9 cellular contexts compared by ENCODE assay signal in genomic region chr3:188432826-188433525, GRCh38.
A peak's percentile ranks its signal among the peaks of the same experiment; 100 is the strongest.
DNase-seq lines count a peak whose midpoint lies in the region; ATAC-seq and TF ChIP-seq lines count a peak whose summit lies in the region.
"Had no signal": no experiment of that assay in that cellular context is flagged by ENCODE, and none has a peak within 500 bp of the region (broad histone marks: within the 10 kb centered on the region; RNA-seq: fewer than 3 reads in every experiment).

No MANE protein-coding gene starts in this region.

- no peaks in the 10 kb centered on the region for H3K9me3 Mint-ChIP-seq in GM23338

- no peaks in the 10 kb centered on the region for H3K9me3 ChIP-seq in fibroblast of lung (ENCODE audit: control insufficient read depth, insufficient read depth, low read depth, low read length)

- H3K9me2 ChIP-seq in GM23338 (ENCODE audit: insufficient read depth) = no peaks in the 10 kb centered on the region

- no peak for ATAC-seq in GM23338
- ATAC-seq in HG03025 (IDR thresholded peaks at IDR 0.05; ENCODE audit: low FRiP score, unreplicated experiment) = no peak
- ATAC-seq in GM18858 (IDR thresholded peaks at IDR 0.05; ENCODE audit: unreplicated experiment) = no peak

- TF ChIP-seq CTCF in GM23338 (conservative IDR thresholded peaks at IDR 0.05; ENCODE audit: low read depth in 2 of 2) (no peak), fibroblast of lung (conservative IDR thresholded peaks at IDR 0.05 in 1 of 2, IDR thresholded peaks at IDR 0.05 in 1 of 2; ENCODE audit: low read depth in 1 of 2, low read length in 2 of 2) (no peak), retinal pigment epithelial cell (conservative IDR thresholded peaks at IDR 0.05; ENCODE audit: low read depth, low read length) (no peak)

- H3F3A ChIP-seq in GM23338 (replicated peaks; ENCODE audit: low read depth) = no peaks in the 10 kb centered on the region

- H3K4me2 ChIP-seq in GM23338 = no peak overlapping the region
- peak overlapping the region; percentile 18 for H3K4me2 ChIP-seq in fibroblast of lung (ENCODE audit: extremely low read depth, insufficient read depth, low read length)

- peak overlapping the region; percentile 12; the same call in 1 of the 2 replicates for H3K27ac Mint-ChIP-seq in GM23338
- H3K27ac Mint-ChIP-seq: progenitor cell of endocrine pancreas had no signal

- DNase-seq in GM23338 (ENCODE audit: low spot score) (no peak), SIG-M5 treated with dmso at 0.1 percent for 504 hours (lab: John Stamatoyannopoulos, UW; ENCODE audit: unreplicated experiment) (peak; percentile 86), fibroblast of lung (ENCODE audit: low read depth in 2 of 2) (peak; percentile 32 to 84), retinal pigment epithelial cell (ENCODE audit: low read depth) (peak; percentile 62), amniotic stem cell (lab: John Stamatoyannopoulos, UW) (no peak)
- DNase-seq in effector CD8-positive, alpha-beta T cell (lab: John Stamatoyannopoulos, UW) = no peak

- H3K27ac ChIP-seq in GM23338 (ENCODE audit: low read depth) = no peak overlapping the region
- H3K27ac ChIP-seq in fibroblast of lung (ENCODE audit: insufficient read depth, low read length) = no peak overlapping the region

- no peaks in the 10 kb centered on the region for H3K4me1 ChIP-seq in GM23338 (ENCODE audit: insufficient read depth)
- H3K4me1 ChIP-seq in fibroblast of lung (ENCODE audit: control insufficient read depth, extremely low read depth, insufficient read depth, low read length) = peaks cover 7% of the 10 kb centered on the region

- H3K4me3 ChIP-seq in GM23338 (no peak overlapping the region), fibroblast of lung (replicated peaks in 1 of 4; ENCODE audit: control extremely low read depth in 1 of 4, insufficient read depth in 1 of 4, low read depth in 3 of 4, low read length in 4 of 4) (no peak overlapping the region), retinal pigment epithelial cell (ENCODE audit: low read length) (no peak overlapping the region)

- H3K9ac ChIP-seq in fibroblast of lung (ENCODE audit: insufficient read depth, low read length) = no peak overlapping the region

- H3K4me1 Mint-ChIP-seq in GM23338 = peaks cover 14% of the 10 kb centered on the region; the same call in 2 of the 3 replicates

- H4K20me1 ChIP-seq in GM23338 (replicated peaks; ENCODE audit: insufficient read depth) (no peaks in the 10 kb centered on the region), fibroblast of lung (ENCODE audit: control insufficient read depth, extremely low read depth, insufficient read depth, low read length) (no peaks in the 10 kb centered on the region)

- H3K36me3 ChIP-seq in GM23338 (ENCODE audit: insufficient read depth) = no peaks in the 10 kb centered on the region
- H3K36me3 ChIP-seq in fibroblast of lung (ENCODE audit: control insufficient read depth, insufficient read depth, low read length) = no peaks in the 10 kb centered on the region

- no peaks in the 10 kb centered on the region for H3K36me3 Mint-ChIP-seq in GM23338 (ENCODE audit: low read depth)

- peaks cover 2% of the 10 kb centered on the region for H3K27me3 Mint-ChIP-seq in GM23338 (ENCODE audit: insufficient read depth, low read depth, poor library complexity)
- H3K27me3 Mint-ChIP-seq: progenitor cell of endocrine pancreas had no signal

- H2AFZ ChIP-seq in GM23338 = no peak overlapping the region
- no peak overlapping the region for H2AFZ ChIP-seq in fibroblast of lung (ENCODE audit: low read length)

- H3K79me2 ChIP-seq in GM23338 (replicated peaks; ENCODE audit: insufficient read depth) (no peaks in the 10 kb centered on the region), fibroblast of lung (ENCODE audit: control insufficient read depth, insufficient read depth, low read length) (peaks cover 2% of the 10 kb centered on the region)

- no peaks in the 10 kb centered on the region for H3K27me3 ChIP-seq in GM23338 (ENCODE audit: insufficient read depth)
- H3K27me3 ChIP-seq in fibroblast of lung (ENCODE audit: control insufficient read depth, insufficient read depth, low read length) = no peaks in the 10 kb centered on the region

- no peak overlapping the region for H3K4me3 Mint-ChIP-seq in GM23338

TF ChIP-seq in GM23338, 12 proteins besides CTCF, POLR2A, EP300 and RAD21 (continues in another document):
- TF ChIP-seq ZNF462 (CRISPR knock-in tag; IDR thresholded peaks at IDR 0.05) (no peak), STAT1 (IDR thresholded peaks at IDR 0.05; ENCODE audit: unreplicated experiment) (no peak), EZH2 (IDR thresholded peaks at IDR 0.05; ENCODE audit: low read depth, unreplicated experiment) (no peak), JUNB (IDR thresholded peaks at IDR 0.05; ENCODE audit: unreplicated experiment) (no peak)

Comparison
In these comparisons a context has a peak if more than half of its experiments do, and no peak if none do; other contexts are left out.
1. DNase-seq: peak in SIG-M5 treated with dmso at 0.1 percent for 504 hours (single experiment), fibroblast of lung (2 of 2) and retinal pigment epithelial cell (single experiment); none in GM23338 (single experiment), effector CD8-positive, alpha-beta T cell (single experiment) and amniotic stem cell (single experiment).